8 cellular contexts compared by ENCODE assay signal in the genomic region with DNA sequence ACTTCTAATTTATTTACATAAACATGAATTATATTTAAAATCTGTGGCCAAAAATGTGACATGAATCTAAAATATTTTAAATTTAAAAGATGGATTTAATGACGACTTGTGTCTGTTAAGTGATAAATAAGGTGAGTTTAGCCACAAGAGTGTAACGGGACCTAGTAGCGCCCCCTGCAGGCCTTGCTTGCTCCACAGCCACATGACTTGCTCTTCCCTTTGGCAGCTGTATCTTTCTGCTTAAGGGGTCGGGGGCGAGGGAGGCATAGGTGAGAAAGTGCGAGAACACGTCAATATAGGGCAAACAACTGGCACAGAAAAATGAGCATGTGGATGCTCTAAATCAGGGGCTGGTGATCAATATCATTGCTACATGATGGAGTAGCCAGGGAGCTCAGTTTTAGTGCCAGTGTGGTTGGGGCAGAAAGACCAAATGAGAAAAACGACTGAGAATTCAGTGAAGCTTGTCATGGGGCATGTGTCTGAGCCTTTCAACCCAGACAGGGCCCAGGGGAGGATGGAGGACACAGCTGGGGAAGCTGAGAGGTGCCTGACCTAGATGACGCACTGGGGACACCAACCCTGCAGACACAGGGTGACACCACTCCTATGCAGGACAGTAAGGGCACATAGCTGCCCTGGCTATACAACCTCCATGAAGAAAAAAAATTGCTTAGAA.
A peak's percentile ranks its signal among the peaks of the same experiment; 100 is the strongest.
DNase-seq lines count a peak whose midpoint lies in the region; ATAC-seq and TF ChIP-seq lines count a peak whose summit lies in the region.

No MANE protein-coding gene starts in this region.

- H2AFZ ChIP-seq in DND-41 (ENCODE audit: low read depth, low read length), result no peak overlapping the region

- no peak overlapping the region for H3K4me3 Mint-ChIP-seq in memory B cell

- H3K9me3 ChIP-seq in DND-41 (ENCODE audit: insufficient read depth, low read length, severe bottlenecking) (no peaks in the 10 kb centered on the region), WERI-Rb-1 (ENCODE audit: severe bottlenecking) (no peaks in the 10 kb centered on the region)

- H3K27me3 ChIP-seq in DND-41 (ENCODE audit: insufficient read depth, low read length, poor library complexity), result no peaks in the 10 kb centered on the region
- no peaks in the 10 kb centered on the region for H3K27me3 ChIP-seq in WERI-Rb-1 (ENCODE audit: insufficient read depth, low read depth, severe bottlenecking)

- peaks cover 16% of the 10 kb centered on the region for H3K36me3 Mint-ChIP-seq in memory B cell

- no peaks in the 10 kb centered on the region for H3K4me1 ChIP-seq in DND-41 (ENCODE audit: insufficient read depth, low read length)

- H3K4me3 ChIP-seq in DND-41 (ENCODE audit: low read depth in 1 of 2, low read length in 2 of 2) (no peak overlapping the region), WERI-Rb-1 (ENCODE audit: low read depth, low read length) (no peak overlapping the region)

- no peaks in the 10 kb centered on the region for H3K4me1 Mint-ChIP-seq in memory B cell

- no peaks in the 10 kb centered on the region for H3K9me3 Mint-ChIP-seq in memory B cell

- H3K79me2 ChIP-seq in DND-41 (ENCODE audit: insufficient read depth, low read length), result no peaks in the 10 kb centered on the region

- no peak overlapping the region for H3K27ac Mint-ChIP-seq in memory B cell

- ATAC-seq in DND-41 (ENCODE audit: insufficient read depth, low read depth) (peak; percentile 68; the same call in 1 of the 3 replicates), memory B cell (ENCODE audit: low read depth) (peak; percentile 45), GM18858 (IDR thresholded peaks at IDR 0.05; ENCODE audit: unreplicated experiment) (no peak)

- DNase-seq in DND-41, result peak; percentile 52
- DNase-seq in HuH-7 (ENCODE audit: low spot score), result peak; percentile 48
- peak; percentile 68 for DNase-seq in WERI-Rb-1
- peak; percentile 48 for DNase-seq in cerebellar cortex (ENCODE audit: low spot score)
- DNase-seq in memory B cell (ENCODE audit: low spot score in 2 of 2), result peak; percentile 34 to 61
- peak; percentile 35 to 51 for DNase-seq in stimulated activated CD8-positive, alpha-beta memory T cell treated with anti-CD3 and anti-CD28 coated beads, Interleukin-7, amount 100 ng/mL, for 4 hours (ENCODE audit: low read depth in 2 of 2)
- DNase-seq in GF-D8 (lab: John Stamatoyannopoulos, UW), result no peak

- no peak overlapping the region for H3K4me2 ChIP-seq in DND-41 (ENCODE audit: insufficient read depth, low read length)

- H4K20me1 ChIP-seq in DND-41 (ENCODE audit: insufficient read depth, low read length), result peaks cover 7% of the 10 kb centered on the region

- TF ChIP-seq CTCF in DND-41 (IDR thresholded peaks at IDR 0.05; ENCODE audit: borderline replicate concordance, extremely low read depth, low read length, poor library complexity, severe bottlenecking) (peak; percentile 69), WERI-Rb-1 (IDR thresholded peaks at IDR 0.05; ENCODE audit: low read depth, low read length) (peak; percentile 80)

- H3K36me3 ChIP-seq in DND-41 (ENCODE audit: insufficient read depth, low read length) (peaks cover 92% of the 10 kb centered on the region), WERI-Rb-1 (peaks cover 73% of the 10 kb centered on the region)

- no peaks in the 10 kb centered on the region for H3K27me3 Mint-ChIP-seq in memory B cell

- no peak overlapping the region for H3K27ac ChIP-seq in DND-41 (ENCODE audit: low read length)
- H3K27ac ChIP-seq in WERI-Rb-1, result no peak overlapping the region

- no peak overlapping the region for H3K9ac ChIP-seq in DND-41 (ENCODE audit: low read depth, low read length)
